14 cellular contexts compared by ENCODE assay signal in the genomic region with DNA sequence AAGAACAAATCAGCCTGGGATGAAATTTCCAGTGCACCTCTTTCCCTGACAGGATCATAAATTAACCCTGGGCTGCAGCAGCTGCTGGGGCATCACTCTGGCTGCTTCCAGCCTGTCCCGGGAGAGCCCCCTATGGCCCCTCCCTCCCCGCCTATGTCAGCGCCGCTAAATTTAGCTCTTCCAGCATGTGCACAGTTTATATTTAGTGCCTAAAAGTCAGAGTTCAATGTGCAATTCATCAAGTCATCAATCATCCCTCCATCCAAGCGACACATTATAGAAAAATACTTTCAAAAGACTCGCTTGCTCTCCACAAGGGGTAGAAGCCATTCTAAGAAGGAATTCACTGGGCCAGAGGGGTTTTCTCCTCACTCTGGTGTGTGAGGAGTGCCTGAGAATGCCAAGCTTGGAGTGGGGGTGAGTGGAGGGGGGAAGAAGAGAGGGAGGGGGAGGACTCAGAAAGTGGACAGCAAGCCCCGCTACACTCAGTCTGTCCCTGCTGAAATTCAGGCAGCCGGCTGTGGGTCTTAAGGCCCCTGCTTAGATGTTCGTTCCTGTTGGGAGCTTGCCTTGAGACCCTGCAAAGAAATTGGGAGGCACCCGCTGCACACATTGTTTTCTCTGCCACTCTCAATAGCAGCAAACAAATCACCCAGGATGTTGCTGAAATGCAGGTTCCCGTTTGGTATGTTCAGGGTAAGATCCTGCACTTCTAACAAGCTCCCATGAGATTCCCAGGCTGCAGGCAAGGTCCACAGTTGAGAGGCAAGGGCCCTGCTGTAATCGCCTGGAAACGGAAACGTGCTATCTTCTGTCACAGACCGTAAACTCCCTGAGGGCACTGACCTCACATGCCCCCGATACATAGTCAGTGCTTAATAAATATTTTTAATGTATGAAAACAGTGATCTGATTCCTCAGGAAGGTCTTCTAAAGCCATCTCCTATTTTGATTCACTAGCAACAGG. TPM values are rescaled to one million over a fixed set of nuclear protein-coding genes. Genes with fewer than 3 reads are reported as not detected.
A peak's percentile ranks its signal among the peaks of the same experiment; 100 is the strongest.
DNase-seq lines count a peak whose midpoint lies in the region; ATAC-seq, FAIRE-seq and TF ChIP-seq lines count a peak whose summit lies in the region.
"Had no signal": no experiment of that assay in that cellular context is flagged by ENCODE, and none has a peak within 500 bp of the region (broad histone marks: within the 10 kb centered on the region; RNA-seq: fewer than 3 reads in every experiment).

No MANE protein-coding gene starts in this region.

- H3K9me3 Mint-ChIP-seq in activated naive CD4-positive, alpha-beta T cell treated with anti-CD3 and anti-CD28 coated beads, Interleukin-2, amount 10 ng/mL, durations not matched to agents 7 days and 5 days = no peaks in the 10 kb centered on the region
- H3K9me3 Mint-ChIP-seq: central memory CD8-positive, alpha-beta T cell had no signal

- H3K27me3 ChIP-seq in K562 (ENCODE audit: control insufficient read depth in 2 of 2, insufficient read depth in 2 of 2, low read length in 2 of 2) = peaks cover 4 to 18% of the 10 kb centered on the region in 2 experiments; a peak in 4 of 5 replicates
- H3K27me3 ChIP-seq in liver (ENCODE audit: control insufficient read depth in 4 of 4, insufficient read depth in 4 of 4, low read length in 3 of 4) = no peaks in the 10 kb centered on the region

- in situ Hi-C loops in K562 (cut with MboI) = loop anchor here (25.0 kb wide), 1 partner anchor 748 kb away; a partner anchor contains a TSS

- FAIRE-seq in K562 (lab: Jason Lieb, UNC) (no peak), RCC 7860 (lab: Jason Lieb, UNC) (no peak)
- FAIRE-seq: GM18507 had no signal

- H3K4me3 ChIP-seq in K562 (no peak overlapping the region), liver (ENCODE audit: low read depth in 1 of 3, low read length in 3 of 3) (no peak overlapping the region)

- H3K4me3 Mint-ChIP-seq in activated naive CD4-positive, alpha-beta T cell treated with anti-CD3 and anti-CD28 coated beads, Interleukin-2, amount 10 ng/mL, durations not matched to agents 7 days and 5 days = no peak overlapping the region
- H3K4me3 Mint-ChIP-seq: central memory CD8-positive, alpha-beta T cell had no signal

- peaks cover 23% of the 10 kb centered on the region for H3K27me3 Mint-ChIP-seq in activated naive CD4-positive, alpha-beta T cell treated with anti-CD3 and anti-CD28 coated beads, Interleukin-2, amount 10 ng/mL, durations not matched to agents 7 days and 5 days

- H2AFZ ChIP-seq in K562 (ENCODE audit: low read depth, low read length) = no peak overlapping the region

- no peak for TF ChIP-seq RAD21 in K562 (CRISPR knock-in tag; conservative IDR thresholded peaks at IDR 0.05 in 1 of 2, IDR thresholded peaks at IDR 0.05 in 1 of 2)
- no peak for TF ChIP-seq RAD21 in liver (IDR thresholded peaks at IDR 0.05)

- H3K9me1 ChIP-seq in K562 (ENCODE audit: control insufficient read depth, insufficient read depth, low read length) = no peaks in the 10 kb centered on the region

- H3K36me3 Mint-ChIP-seq in activated naive CD4-positive, alpha-beta T cell treated with anti-CD3 and anti-CD28 coated beads, Interleukin-2, amount 10 ng/mL, durations not matched to agents 7 days and 5 days = no peaks in the 10 kb centered on the region

- no peaks in the 10 kb centered on the region for H3K9me3 ChIP-seq in K562 (replicated peaks; ENCODE audit: control insufficient read depth, insufficient read depth, low read depth, low read length)
- no peaks in the 10 kb centered on the region for H3K9me3 ChIP-seq in liver (ENCODE audit: control insufficient read depth in 4 of 4, low read length in 3 of 4)

- H3K36me3 ChIP-seq in K562 (ENCODE audit: control insufficient read depth, insufficient read depth, low read length) = no peaks in the 10 kb centered on the region
- no peaks in the 10 kb centered on the region for H3K36me3 ChIP-seq in liver (ENCODE audit: control insufficient read depth in 4 of 4, insufficient read depth in 3 of 4, low read depth in 1 of 4, low read length in 3 of 4)

- intact Hi-C loops in K562 (cut with micrococcal nuclease) = no loop called here

- WGBS in K562 (ENCODE audit: insufficient coverage, low coverage, missing lambda C conversion rate) = 3% methylated on average over 16 of the region's 16 CpGs
- 71% methylated on average over 16 of the region's 16 CpGs for WGBS in liver

- POLR2A ChIA-PET in K562 (lab: Yijun Ruan, JAX) = interaction anchor here (0.6 kb wide), 1 partner anchor 9 kb away, joined by 5 read pairs; no protein-coding TSS in a partner anchor

- TF ChIP-seq EP300 in K562 (IDR thresholded peaks at IDR 0.05; ENCODE audit: low read length) = no peak

- H3K4me1 ChIP-seq in K562 (replicated peaks in 1 of 2; ENCODE audit: control insufficient read depth in 2 of 2, insufficient read depth in 2 of 2, low read length in 2 of 2) = peaks cover 0 to 5% of the 10 kb centered on the region in 2 experiments; a peak in 2 of 5 replicates
- H3K4me1 ChIP-seq in liver (ENCODE audit: control insufficient read depth in 4 of 4, insufficient read depth in 4 of 4, low read length in 3 of 4) = peaks cover 0 to under 1% (median 0%) of the 10 kb centered on the region in 4 donors

- BruUV-seq in K562 (replicated peaks; lab: Mats Ljungman, UMichigan) = no TSS peak

- no peak for TF ChIP-seq POLR2A in K562 (conservative IDR thresholded peaks at IDR 0.05)

- H3K4me1 Mint-ChIP-seq in activated naive CD4-positive, alpha-beta T cell treated with anti-CD3 and anti-CD28 coated beads, Interleukin-2, amount 10 ng/mL, durations not matched to agents 7 days and 5 days = no peaks in the 10 kb centered on the region
- H3K4me1 Mint-ChIP-seq: central memory CD8-positive, alpha-beta T cell had no signal

- H3K27ac ChIP-seq in K562 (ENCODE audit: extremely low read depth, low read depth, low read length) (no peak overlapping the region), liver (ENCODE audit: low read depth in 1 of 2, low read length in 2 of 2) (no peak overlapping the region), substantia nigra (ENCODE audit: low read depth, low read length, poor library complexity, severe bottlenecking) (peak overlapping the region; percentile 16)

- H3K9ac ChIP-seq in K562 (ENCODE audit: insufficient read depth in 1 of 2, low read depth in 2 of 2, low read length in 2 of 2) = peak overlapping the region in 1 of 2 experiments; percentile 36; a peak in 1 of 4 replicates
- H3K9ac ChIP-seq in liver (ENCODE audit: low read depth in 1 of 2, low read length in 2 of 2) = no peak overlapping the region

- peak; percentile 87 to 92 for DNase-seq in NCI-H187 (lab: John Stamatoyannopoulos, UW)
- DNase-seq in K562 (ENCODE audit: extremely low read depth in 1 of 4, low spot score in 3 of 4) = peak in 1 of 4 experiments; percentile 20
- DNase-seq in substantia nigra (lab: John Stamatoyannopoulos, UW) = peak in 9 of 49 donors; percentile 6 to 75 (median 17)
- no peak for DNase-seq in RCC 7860 (ENCODE audit: low spot score)
- DNase-seq in activated naive CD4-positive, alpha-beta T cell treated with anti-CD3 and anti-CD28 coated beads, Interleukin-2, amount 10 ng/mL, durations not matched to agents 7 days and 5 days = no peak
- no peak for DNase-seq in putamen (ENCODE audit: low spot score)
- no peak for DNase-seq in activated CD4-positive, alpha-beta T cell treated with anti-CD3 and anti-CD28 coated beads, Interleukin-2, amount 50 U/mL, for 1 hour
- DNase-seq: Calu3; KBM-7; stimulated activated CD4-positive, alpha-beta T cell treated with anti-CD3 and anti-CD28 coated beads, Interleukin-1b, Interleukin-23, amount 100 ng/mL, for 48 hours had no signal

- no peaks in the 10 kb centered on the region for H3K79me2 ChIP-seq in K562 (ENCODE audit: control insufficient read depth, insufficient read depth, low read length)

- H3K4me2 ChIP-seq in K562 (ENCODE audit: insufficient read depth, low read length) = no peak overlapping the region

- TF ChIP-seq CTCF in K562 (IDR thresholded peaks at IDR 0.05 in 2 of 3, conservative IDR thresholded peaks at IDR 0.05 in 1 of 3; ENCODE audit: insufficient read depth in 2 of 3, low read depth in 1 of 3, low read length in 3 of 3) (no peak), liver (IDR thresholded peaks at IDR 0.05; ENCODE audit: low read depth, low read length, missing input control) (no peak)

- ATAC-seq in K562 = peak; percentile 60

- no peaks in the 10 kb centered on the region for H4K20me1 ChIP-seq in K562 (replicated peaks; ENCODE audit: control insufficient read depth, insufficient read depth, low read length)

- CTCF ChIA-PET in K562 (lab: Yijun Ruan, JAX; ENCODE audit: low intra/inter-chr PET ratio) = no interaction called here
- CTCF ChIA-PET in activated naive CD4-positive, alpha-beta T cell treated with anti-CD3 and anti-CD28 coated beads, Interleukin-2, amount 10 ng/mL, durations not matched to agents 7 days and 5 days (lab: Charles Lee) = interaction anchor here (2.7 kb wide), 1 partner anchor 10 kb away, joined by 9 read pairs; no protein-coding TSS in a partner anchor

- no peak overlapping the region for H3K27ac Mint-ChIP-seq in activated naive CD4-positive, alpha-beta T cell treated with anti-CD3 and anti-CD28 coated beads, Interleukin-2, amount 10 ng/mL, durations not matched to agents 7 days and 5 days

TF ChIP-seq in K562, 482 proteins besides CTCF, POLR2A, EP300 and RAD21 (continues in another document):
- no peak for TF ChIP-seq SIX5 (IDR thresholded peaks at IDR 0.05; ENCODE audit: borderline replicate concordance in 1 of 2, insufficient read depth in 1 of 2, low read depth in 1 of 2, low read length in 2 of 2)

RNA-seq across cellular contexts. Expression of a gene that starts 37.6 kb away (rescaled TPM):
- not detected in 2 replicates for total RNA-seq in K562 (2011; cell fraction: chromatin; rRNA removed; ENCODE audit: low replicate concordance)
- not detected in 2 replicates for total RNA-seq in K562 (2011; cell fraction: nucleolus; rRNA removed)
- 0.29 TPM in 1 of 2 replicates, not detected in the other for total RNA-seq in K562 (2011; cell fraction: nucleoplasm; rRNA removed)
- not detected in 2 replicates for total RNA-seq in K562 (2014; rRNA removed)
- total RNA-seq in K562 (2014; rRNA removed; fragmentation: Illumina TruSeq; extraction: Trizol) = not detected in 2 replicates
- total RNA-seq in K562 (2015; rRNA removed; fragmentation: Illumina TruSeq; extraction: Trizol) = not detected in 2 replicates
- not detected in 2 replicates for total RNA-seq in K562 (2021)
- not detected in 2 replicates for polyA plus RNA-seq in K562 (2011; rRNA removed)
- polyA plus RNA-seq in K562 (2011; cell fraction: cytosol; rRNA removed) = not detected in 2 replicates
- 1.7 TPM in 1 of 2 replicates, not detected in the other for polyA plus RNA-seq in K562 (2011; cell fraction: nucleus; rRNA removed)
- polyA plus RNA-seq in K562 (2012) = 0.14 TPM in 1 of 2 replicates, not detected in the other
- 0.09 TPM in 1 of 2 replicates, not detected in the other for polyA plus RNA-seq in K562 (2014; fragmentation: Illumina TruSeq; extraction: Trizol)
- polyA plus RNA-seq in K562 (2014; fragmentation: Nextera tagmentation; extraction: Ambion mirVana) = under 1 TPM; 0.06 TPM
- not detected in 2 replicates for polyA plus RNA-seq in K562 (2014; rRNA removed)
- 0.18 TPM in 1 of 2 replicates, not detected in the other for polyA minus RNA-seq in K562 (2011; rRNA and poly(A)+ RNA removed)
- not detected in 2 replicates for polyA minus RNA-seq in K562 (2011; cell fraction: cytosol; rRNA and poly(A)+ RNA removed)
- polyA minus RNA-seq in K562 (2011; cell fraction: nucleus; rRNA and poly(A)+ RNA removed) = not detected in 2 replicates
- total RNA-seq in liver = under 1 TPM; 0.17 to 0.33 TPM
- under 1 TPM; 0.18 to 0.26 TPM for polyA plus RNA-seq in liver
- total RNA-seq: Calu3, temporal lobe had no signal

Comparison
In these comparisons a context has a peak if more than half of its experiments do, and no peak if none do; other contexts are left out.
1. DNase-seq: peak in NCI-H187 (2 of 2); none in RCC 7860 (single experiment), activated naive CD4-positive, alpha-beta T cell treated with anti-CD3 and anti-CD28 coated beads, Interleukin-2, amount 10 ng/mL, durations not matched to agents 7 days and 5 days (single experiment), putamen (single experiment) and activated CD4-positive, alpha-beta T cell treated with anti-CD3 and anti-CD28 coated beads, Interleukin-2, amount 50 U/mL, for 1 hour (single experiment).